Comparison of ENCODE assay signal across 8 cellular contexts in genomic region chr2:240436626-240437180, GRCh38. TPM values are rescaled to one million over a fixed set of nuclear protein-coding genes. Genes with fewer than 3 reads are reported as not detected.
A peak's percentile ranks its signal among the peaks of the same experiment; 100 is the strongest.
DNase-seq lines count a peak whose midpoint lies in the region; ATAC-seq, FAIRE-seq and TF ChIP-seq lines count a peak whose summit lies in the region.

No MANE protein-coding gene starts in this region.

- H3K4me3 ChIP-seq in A549 (peak overlapping the region; percentile 90), LNCaP clone FGC (ENCODE audit: low read depth, low read length) (peak overlapping the region; percentile 47), ectodermal cell (ENCODE audit: insufficient read depth, low read depth, low read length) (peak overlapping the region; percentile 69), mucosa of descending colon (peak overlapping the region; percentile 28)

- H3K27ac ChIP-seq in A549 (peak overlapping the region; percentile 97 to 99), ectodermal cell (ENCODE audit: insufficient read depth, low read depth, low read length, poor library complexity, severe bottlenecking) (no peak overlapping the region)

- CTCF ChIA-PET in A549 (lab: Yijun Ruan, JAX) = interaction anchor here (0.8 to 3.3 kb wide), 13 partner anchors 12 to 286 kb away, joined by 3 to 52 read pairs (median 4); no protein-coding TSS in a partner anchor

- 29% methylated on average over 9 of the region's 37 CpGs for whole genome bisulfite sequencing in A549 (ENCODE audit: missing lambda C conversion rate)
- 6 to 7% methylated on average over 37 of the region's 37 CpGs for WGBS in ectodermal cell, 2 experiments

- H3K36me3 ChIP-seq in ectodermal cell (ENCODE audit: control insufficient read depth, insufficient read depth, low read length) (no peaks in the 10 kb centered on the region), mucosa of descending colon (ENCODE audit: low read depth) (no peaks in the 10 kb centered on the region)

- no peaks in the 10 kb centered on the region for H3K9me3 ChIP-seq in A549
- H3K9me3 ChIP-seq in ectodermal cell (ENCODE audit: control insufficient read depth, low read length) = no peaks in the 10 kb centered on the region
- no peaks in the 10 kb centered on the region for H3K9me3 ChIP-seq in mucosa of descending colon

- no peak for TF ChIP-seq EP300 in A549 (IDR thresholded peaks at IDR 0.05)

- peak overlapping the region; percentile 97 for H3K4me2 ChIP-seq in A549

- FAIRE-seq in A549 (lab: Jason Lieb, UNC) = no peak

- ATAC-seq in A549 (no peak), mucosa of descending colon (no peak), HG03457 (IDR thresholded peaks at IDR 0.05; ENCODE audit: unreplicated experiment) (no peak), GM21529 (IDR thresholded peaks at IDR 0.05; ENCODE audit: unreplicated experiment) (no peak), GM19397 (IDR thresholded peaks at IDR 0.05; ENCODE audit: unreplicated experiment) (no peak)

- no peak for TF ChIP-seq RAD21 in A549 (conservative IDR thresholded peaks at IDR 0.05 in 1 of 2, IDR thresholded peaks at IDR 0.05 in 1 of 2)

- intact Hi-C loops in mucosa of descending colon (cut with DNase I, micrococcal nuclease) = no loop called here

- TF ChIP-seq POLR2A in A549 (IDR thresholded peaks at IDR 0.05; ENCODE audit: low read length) = no peak

- POLR2A ChIA-PET in A549 (lab: Yijun Ruan, JAX) = interaction anchor here (1.2 to 3.3 kb wide), 3 partner anchors 10 to 203 kb away, joined by 3 to 22 read pairs (median 9); no protein-coding TSS in a partner anchor

- peaks cover 22% of the 10 kb centered on the region for H3K27me3 ChIP-seq in ectodermal cell (ENCODE audit: control insufficient read depth, insufficient read depth, low read length, poor library complexity, severe bottlenecking)

- no peak for TF ChIP-seq CTCF in A549 (IDR thresholded peaks at IDR 0.05)
- TF ChIP-seq CTCF in LNCaP clone FGC (IDR thresholded peaks at IDR 0.05; ENCODE audit: control insufficient read depth, extremely low read depth, insufficient read depth) = no peak
- no peak for TF ChIP-seq CTCF in mucosa of descending colon (IDR thresholded peaks at IDR 0.05)

- DNase-seq in A549 (ENCODE audit: low read depth in 1 of 2, low spot score in 1 of 2) (no peak), LNCaP clone FGC (ENCODE audit: low read depth) (no peak), mucosa of descending colon (peak in 2 of 3 donors; percentile 28 to 50)
- no peak for DNase-seq in stimulated activated CD8-positive, alpha-beta memory T cell treated with anti-CD3 and anti-CD28 coated beads, Interleukin-4, amount 100 ng/mL, for 48 hours

- H3K4me1 ChIP-seq in A549 (peaks cover 48% of the 10 kb centered on the region), ectodermal cell (ENCODE audit: control insufficient read depth, insufficient read depth, low read length) (peaks cover 11% of the 10 kb centered on the region), mucosa of descending colon (ENCODE audit: low read depth) (peaks cover 15% of the 10 kb centered on the region)

TF ChIP-seq in A549, 52 proteins besides CTCF, POLR2A, EP300 and RAD21:
- TF ChIP-seq BCL3 (IDR thresholded peaks at IDR 0.05) (no peak), RNF2 (IDR thresholded peaks at IDR 0.05; ENCODE audit: borderline replicate concordance, low read depth) (peak; percentile 41; the same call in 1 of the 2 replicates), FOSL2 (IDR thresholded peaks at IDR 0.05) (no peak), FOSL2 (CRISPR knock-in tag; IDR thresholded peaks at IDR 0.05) (no peak), HOXB13 (CRISPR knock-in tag; IDR thresholded peaks at IDR 0.05; ENCODE audit: low read depth) (no peak), CBX8 (IDR thresholded peaks at IDR 0.05) (no peak), HOXA7 (CRISPR knock-in tag; IDR thresholded peaks at IDR 0.05) (no peak), RARB (CRISPR knock-in tag; IDR thresholded peaks at IDR 0.05) (no peak), MAFK (IDR thresholded peaks at IDR 0.05; ENCODE audit: partially characterized antibody) (no peak), SREBF2 (IDR thresholded peaks at IDR 0.05) (no peak), HDAC2 (IDR thresholded peaks at IDR 0.05) (0 out of 2 replicates have a peak, but pooled peaks have one; percentile 25), HMGXB4 (CRISPR knock-in tag; IDR thresholded peaks at IDR 0.05; ENCODE audit: borderline replicate concordance) (no peak), EHMT2 (IDR thresholded peaks at IDR 0.05; ENCODE audit: low read depth) (no peak), MAX (IDR thresholded peaks at IDR 0.05) (peak; percentile 87), PHF8 (IDR thresholded peaks at IDR 0.05; ENCODE audit: borderline replicate concordance, low read depth) (no peak)
- TF ChIP-seq, protein P1, sequence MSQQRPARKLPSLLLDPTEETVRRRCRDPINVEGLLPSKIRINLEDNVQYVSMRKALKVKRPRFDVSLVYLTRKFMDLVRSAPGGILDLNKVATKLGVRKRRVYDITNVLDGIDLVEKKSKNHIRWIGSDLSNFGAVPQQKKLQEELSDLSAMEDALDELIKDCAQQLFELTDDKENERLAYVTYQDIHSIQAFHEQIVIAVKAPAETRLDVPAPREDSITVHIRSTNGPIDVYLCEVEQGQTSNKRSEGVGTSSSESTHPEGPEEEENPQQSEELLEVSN (IDR thresholded peaks at IDR 0.05; ENCODE audit: borderline replicate concordance, low read depth) = peak; percentile 92
- TF ChIP-seq, protein P2, sequence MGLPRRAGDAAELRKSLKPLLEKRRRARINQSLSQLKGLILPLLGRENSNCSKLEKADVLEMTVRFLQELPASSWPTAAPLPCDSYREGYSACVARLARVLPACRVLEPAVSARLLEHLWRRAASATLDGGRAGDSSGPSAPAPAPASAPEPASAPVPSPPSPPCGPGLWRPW (IDR thresholded peaks at IDR 0.05) = no peak

RNA-seq across cellular contexts. Expression of gene GPC1, which starts 1.2 kb away (rescaled TPM):
- polyA plus RNA-seq in A549 (2011; rRNA removed) = 19.8 and 22.7 TPM in 2 replicates
- 75.3 and 114 TPM in 2 replicates for polyA plus RNA-seq in A549 (2012; cell fraction: cytosol; rRNA removed)
- polyA plus RNA-seq in A549 (2012; cell fraction: nucleus; rRNA removed) = 235 and 362 TPM in 2 replicates
- polyA plus RNA-seq in A549 (2017; fragmentation: RNase III; extraction: RNeasy Plus Mini Kit Qiagen cat#74134 plus additional on column Dnase treatment) = 93.5 to 107 TPM (median 97.7 TPM) in 3 replicates
- polyA minus RNA-seq in A549 (2011; rRNA and poly(A)+ RNA removed) = 19.8 and 36.6 TPM in 2 replicates
- 68.4 TPM for polyA plus RNA-seq in ectodermal cell (2013, experiment 1 of 4)
- 70.8 TPM for polyA plus RNA-seq in ectodermal cell (2013, experiment 2 of 4)
- 49.4 TPM for polyA plus RNA-seq in ectodermal cell (2013, experiment 3 of 4)
- polyA plus RNA-seq in ectodermal cell (2013, experiment 4 of 4) = 51.5 TPM
- total RNA-seq in mucosa of descending colon = 10 to 100 TPM; 12.4 to 29.2 (median 15.4) TPM

Comparison
In these comparisons a context has a peak if more than half of its experiments do, and no peak if none do; other contexts are left out.
1. DNase-seq: peak in mucosa of descending colon (2 of 3); none in A549 (0 of 2), LNCaP clone FGC (single experiment) and stimulated activated CD8-positive, alpha-beta memory T cell treated with anti-CD3 and anti-CD28 coated beads, Interleukin-4, amount 100 ng/mL, for 48 hours (single experiment).
2. H3K4me3 ChIP-seq: peak in every context shown above with its lines; median percentile 90 in A549; 69 in ectodermal cell; 47 in LNCaP clone FGC; 28 in mucosa of descending colon.